In genomic region chr6:33746036-33746600, GRCh38 we compare ENCODE assay signal across 9 cellular contexts. TPM values are rescaled to one million over a fixed set of nuclear protein-coding genes. Genes with fewer than 3 reads are reported as not detected.
A peak's percentile ranks its signal among the peaks of the same experiment; 100 is the strongest.
DNase-seq lines count a peak whose midpoint lies in the region; ATAC-seq and TF ChIP-seq lines count a peak whose summit lies in the region.
"Had no signal": no experiment of that assay in that cellular context is flagged by ENCODE, and none has a peak within 500 bp of the region (broad histone marks: within the 10 kb centered on the region; RNA-seq: fewer than 3 reads in every experiment).

No MANE protein-coding gene starts in this region.

- peaks cover 53% of the 10 kb centered on the region for H3K4me1 ChIP-seq in HUES6 (ENCODE audit: control insufficient read depth, insufficient read depth, low read length)
- peaks cover 43 to 45% of the 10 kb centered on the region in 2 donors for H3K4me1 ChIP-seq in thyroid gland
- peaks cover 3% of the 10 kb centered on the region; the same call in 1 of the 2 replicates for H3K4me1 ChIP-seq in Karpas-422 (ENCODE audit: low read length)

- H3K27me3 ChIP-seq in HUES6 (ENCODE audit: control insufficient read depth, insufficient read depth, low read length) (no peaks in the 10 kb centered on the region), thyroid gland (no peaks in the 10 kb centered on the region), Karpas-422 (ENCODE audit: low read length) (no peaks in the 10 kb centered on the region)

- TF ChIP-seq POLR2A in thyroid gland (IDR thresholded peaks at IDR 0.05): no peak

- H3K79me2 ChIP-seq in Karpas-422 (ENCODE audit: low read length): no peaks in the 10 kb centered on the region

- WGBS in thyroid gland, 2 donors: 13 to 36% methylated on average over 10 to 12 of the region's 14 CpGs

- H3K9ac ChIP-seq in HUES6 (ENCODE audit: low read length) (peak overlapping the region; percentile 14), Karpas-422 (ENCODE audit: low read length) (no peak overlapping the region)

- peaks cover 47% of the 10 kb centered on the region for H3K4me1 Mint-ChIP-seq in chondrocyte (ENCODE audit: low read depth)

- ATAC-seq in GM18868 (IDR thresholded peaks at IDR 0.05; ENCODE audit: unreplicated experiment): no peak
- no peak for ATAC-seq in HG02588 (IDR thresholded peaks at IDR 0.05; ENCODE audit: unreplicated experiment)

- H3K9me3 Mint-ChIP-seq in chondrocyte (ENCODE audit: low read depth): no peaks in the 10 kb centered on the region

- peak overlapping the region; percentile 42; the same call in 1 of the 2 replicates for H3K4me3 ChIP-seq in HUES6 (ENCODE audit: low read depth, low read length)
- peak overlapping the region in 2 of 3 donors; percentile 0 to 43 for H3K4me3 ChIP-seq in thyroid gland (replicated peaks in 1 of 3)
- no peak overlapping the region for H3K4me3 ChIP-seq in Karpas-422 (ENCODE audit: low read length)

- H3K4me2 ChIP-seq in Karpas-422 (ENCODE audit: low read depth, low read length, poor library complexity, severe bottlenecking): no peak overlapping the region

- no peaks in the 10 kb centered on the region for H3K27me3 Mint-ChIP-seq in chondrocyte (ENCODE audit: low read depth)

- H3K36me3 Mint-ChIP-seq in chondrocyte (ENCODE audit: low read depth): no peaks in the 10 kb centered on the region

- DNase-seq in chondrocyte (ENCODE audit: low spot score): no peak
- DNase-seq in kidney tubule cell (ENCODE audit: low spot score): peak; percentile 77
- peak; percentile 85 to 87 for DNase-seq in thyroid gland
- DNase-seq in Karpas-422: no peak
- no peak for DNase-seq in NCI-H1417 (lab: John Stamatoyannopoulos, UW)
- DNase-seq: NCI-H2029 had no signal

- H3K27ac ChIP-seq in HUES6 (ENCODE audit: low read depth, low read length) (no peak overlapping the region), thyroid gland (peak overlapping the region; percentile 83 to 87 (median 84)), Karpas-422 (ENCODE audit: low read length) (no peak overlapping the region)

- H2AFZ ChIP-seq in Karpas-422 (ENCODE audit: low read length): no peak overlapping the region

- TF ChIP-seq CTCF in chondrocyte (IDR thresholded peaks at IDR 0.05): peak; percentile 51
- TF ChIP-seq CTCF in thyroid gland (IDR thresholded peaks at IDR 0.05): peak in 2 of 6 experiments; percentile 6 to 14

- no peaks in the 10 kb centered on the region for H3K9me3 ChIP-seq in HUES6 (ENCODE audit: control insufficient read depth, insufficient read depth, low read depth, low read length)
- no peaks in the 10 kb centered on the region for H3K9me3 ChIP-seq in thyroid gland
- no peaks in the 10 kb centered on the region for H3K9me3 ChIP-seq in Karpas-422 (ENCODE audit: low read length)

- intact Hi-C loops in thyroid gland (cut with DNase I): no loop called here

- H4K20me1 ChIP-seq in Karpas-422 (ENCODE audit: insufficient read depth, low read depth, low read length): no peaks in the 10 kb centered on the region

- H3K27ac Mint-ChIP-seq in chondrocyte (ENCODE audit: unreplicated experiment): peak overlapping the region; percentile 95

- H3K4me3 Mint-ChIP-seq in chondrocyte (ENCODE audit: unreplicated experiment): peak overlapping the region; percentile 67

- H3K9me2 ChIP-seq in Karpas-422 (replicated peaks; ENCODE audit: insufficient read depth, low read length): no peaks in the 10 kb centered on the region

- H3K36me3 ChIP-seq in HUES6 (ENCODE audit: control insufficient read depth, insufficient read depth, low read length) (no peaks in the 10 kb centered on the region), thyroid gland (no peaks in the 10 kb centered on the region), Karpas-422 (ENCODE audit: insufficient read depth, low read length) (no peaks in the 10 kb centered on the region)

RNA-seq across cellular contexts. Expression of gene IP6K3, which starts 0.6 kb away (rescaled TPM):
- 6.1 to 9.0 TPM (median 6.5 TPM) in 3 replicates for total RNA-seq in chondrocyte
- total RNA-seq in thyroid gland: 10 to 100 TPM in 3 of 4 donors, 1 to 10 TPM in 1; 7.9 to 20.5 (median 17.1) TPM
- not detected in 2 replicates for total RNA-seq in Karpas-422 (2014; rRNA removed; shearing (Covaris generic); ENCODE audit: low replicate concordance)

RNA-seq across cellular contexts. Expression of gene UQCC2, which starts 34.6 kb away (rescaled TPM):
- total RNA-seq in chondrocyte: 64.5 to 80.2 TPM (median 67.6 TPM) in 3 replicates
- total RNA-seq in thyroid gland: 10 to 100 TPM; 21.1 to 74.7 (median 32.7) TPM
- total RNA-seq in Karpas-422 (2014; rRNA removed; shearing (Covaris generic); ENCODE audit: low replicate concordance): 32.8 and 48.9 TPM in 2 replicates

RNA-seq across cellular contexts. Expression of gene LEMD2, which starts 42.8 kb away (rescaled TPM):
- total RNA-seq in chondrocyte (57.3 to 61.6 TPM (median 60.1 TPM) in 3 replicates), thyroid gland (10 to 100 TPM; 50.0 to 76.6 (median 64.6) TPM)
- 32.8 and 42.1 TPM in 2 replicates for total RNA-seq in Karpas-422 (2014; rRNA removed; shearing (Covaris generic); ENCODE audit: low replicate concordance)

RNA-seq across cellular contexts. Expression of gene MLN, which starts 57.7 kb away (rescaled TPM):
- total RNA-seq in chondrocyte (not detected in 3 replicates), thyroid gland (not detected)
- total RNA-seq in Karpas-422 (2014; rRNA removed; shearing (Covaris generic); ENCODE audit: low replicate concordance): not detected in 2 replicates

Comparison
In these comparisons a context has a peak if more than half of its experiments do, and no peak if none do; other contexts are left out.
1. H3K27ac ChIP-seq: peak in thyroid gland (3 of 3); none in HUES6 (single experiment) and Karpas-422 (single experiment).
2. DNase-seq: peak in kidney tubule cell (single experiment) and thyroid gland (2 of 2); none in chondrocyte (single experiment), Karpas-422 (single experiment) and NCI-H1417 (0 of 3).